In genomic region chr16:30700971-30701370, GRCh38 we compare ENCODE assay signal across 1 cellular context.
TF ChIP-seq lines count a peak whose summit lies in the region.

No MANE protein-coding gene starts in this region.

TF ChIP-seq in HCT116, 20 proteins besides CTCF, POLR2A, EP300 and RAD21:
- TF ChIP-seq ZBTB33 (IDR thresholded peaks at IDR 0.05; ENCODE audit: extremely low read depth, insufficient replicate concordance, low read length) (no peak), JUND (IDR thresholded peaks at IDR 0.05) (no peak), ELF1 (IDR thresholded peaks at IDR 0.05; ENCODE audit: borderline replicate concordance, low read depth) (no peak), ZFX (IDR thresholded peaks at IDR 0.05) (no peak), EZH2 (IDR thresholded peaks at IDR 0.05) (no peak), MAX (IDR thresholded peaks at IDR 0.05) (no peak), CBX3 (IDR thresholded peaks at IDR 0.05; ENCODE audit: low read depth) (no peak), TCF7L2 (IDR thresholded peaks at IDR 0.05; ENCODE audit: borderline replicate concordance, extremely low read depth, insufficient read depth, insufficient read length) (no peak), SIN3A (IDR thresholded peaks at IDR 0.05; ENCODE audit: low read depth) (no peak), EGR1 (IDR thresholded peaks at IDR 0.05; ENCODE audit: low read depth) (no peak), REST (IDR thresholded peaks at IDR 0.05; ENCODE audit: low read depth) (no peak), EZH2phosphoT487 (IDR thresholded peaks at IDR 0.05; ENCODE audit: borderline replicate concordance) (no peak), YY1 (IDR thresholded peaks at IDR 0.05; ENCODE audit: extremely low read depth, insufficient replicate concordance, low read depth, low read length) (no peak)
